ENCODE assay signal across 11 cellular contexts in genomic region chr15:72184165-72184811, GRCh38. TPM values are rescaled to one million over a fixed set of nuclear protein-coding genes. Genes with fewer than 3 reads are reported as not detected.
DNase-seq lines count a peak whose midpoint lies in the region; ATAC-seq and TF ChIP-seq lines count a peak whose summit lies in the region.
"Had no signal": no experiment of that assay in that cellular context is flagged by ENCODE, and none has a peak within 500 bp of the region (broad histone marks: within the 10 kb centered on the region; RNA-seq: fewer than 3 reads in every experiment).

No MANE protein-coding gene starts in this region.

- WGBS in body of pancreas, 2 donors, result 4 to 13% methylated on average over 11 to 34 of the region's 34 CpGs

- no peak overlapping the region for H3K27ac Mint-ChIP-seq in osteocyte (ENCODE audit: unreplicated experiment)

- TF ChIP-seq POLR2A in body of pancreas (IDR thresholded peaks at IDR 0.05), result peak in 1 of 3 donors; percentile 9

- no peak overlapping the region for H3K4me3 Mint-ChIP-seq in osteocyte (ENCODE audit: unreplicated experiment)

- H3K27ac ChIP-seq in HEK293 (ENCODE audit: extremely low read depth, low read depth, low read length) (peak overlapping the region; percentile 31; the same call in 1 of the 2 replicates), body of pancreas (no peak overlapping the region), skin epidermis (peak overlapping the region in 1 of 21 experiments; percentile 9)

- H3K27me3 ChIP-seq in body of pancreas, result no peaks in the 10 kb centered on the region

- H3K36me3 ChIP-seq in HEK293 (ENCODE audit: control insufficient read depth in 2 of 2, insufficient read depth in 1 of 2, low read length in 2 of 2) (no peaks in the 10 kb centered on the region), body of pancreas (replicated peaks in 1 of 2; ENCODE audit: insufficient read depth in 1 of 2, low read depth in 2 of 2) (no peaks in the 10 kb centered on the region)

- peaks cover 6% of the 10 kb centered on the region; the same call in 1 of the 2 replicates for H3K4me1 ChIP-seq in HEK293 (ENCODE audit: control insufficient read depth, insufficient read depth, low read length)
- H3K4me1 ChIP-seq in body of pancreas, result peaks cover 8% of the 10 kb centered on the region

- H3K36me3 Mint-ChIP-seq in osteocyte (ENCODE audit: unreplicated experiment), result no peaks in the 10 kb centered on the region

- peaks cover 3% of the 10 kb centered on the region for H3K4me1 Mint-ChIP-seq in osteocyte (ENCODE audit: unreplicated experiment)

- H3K4me3 ChIP-seq in HEK293 (ENCODE audit: low read depth, low read length), result peak overlapping the region; percentile 9
- H3K4me3 ChIP-seq in body of pancreas, result no peak overlapping the region
- H3K4me3 ChIP-seq in skin epidermis, result peak overlapping the region in 4 of 7 experiments; percentile 15 to 36 (median 21)
- H3K4me3 ChIP-seq: GM12878 had no signal

- no peak for TF ChIP-seq CTCF in HEK293 (tag by site-specific recombination; IDR thresholded peaks at IDR 0.05)
- TF ChIP-seq CTCF in body of pancreas (IDR thresholded peaks at IDR 0.05), result no peak
- no peak for TF ChIP-seq CTCF in osteocyte (IDR thresholded peaks at IDR 0.05)

- POLR2A ChIA-PET in HEK293 (lab: Yijun Ruan, JAX), result interaction anchor here (0.6 kb wide), 1 partner anchor 441 kb away, joined by 3 read pairs; no protein-coding TSS in a partner anchor

- peak; percentile 78 for ATAC-seq in body of pancreas
- ATAC-seq in GM18870 (IDR thresholded peaks at IDR 0.05; ENCODE audit: unreplicated experiment), result no peak
- ATAC-seq: GM12878 had no signal

- intact Hi-C loops in body of pancreas (cut with DNase I), result no loop called here

- no peaks in the 10 kb centered on the region for H3K9me3 Mint-ChIP-seq in osteocyte (ENCODE audit: unreplicated experiment)

- CTCF ChIA-PET in HEK293 (lab: Yijun Ruan, JAX), result interaction anchor here (0.6 to 1.4 kb wide), 4 partner anchors 12 to 563 kb away, joined by 3 to 10 read pairs (median 5); no protein-coding TSS in a partner anchor

- H3K27me3 Mint-ChIP-seq in osteocyte (ENCODE audit: unreplicated experiment), result peaks cover 28% of the 10 kb centered on the region

- H3K9me3 ChIP-seq in HEK293 (ENCODE audit: control insufficient read depth, insufficient read depth, low read depth, low read length), result no peaks in the 10 kb centered on the region
- H3K9me3 ChIP-seq in body of pancreas, result no peaks in the 10 kb centered on the region

- DNase-seq in body of pancreas (peak in 3 of 4 donors; percentile 20 to 51 (median 30)), iPS-NIHi7 (ENCODE audit: extremely low spot score) (peak; percentile 72), globus pallidus (ENCODE audit: low spot score) (no peak), osteocyte (ENCODE audit: extremely low spot score, unreplicated experiment) (no peak), NCI-H2196 (lab: John Stamatoyannopoulos, UW; ENCODE audit: unreplicated experiment) (no peak)
- DNase-seq: occipital lobe had no signal

TF ChIP-seq in HEK293, 187 proteins besides CTCF, POLR2A, EP300 and RAD21 (continues in another document):
- TF ChIP-seq KLF16 (tag by site-specific recombination; IDR thresholded peaks at IDR 0.05), result no peak
- TF ChIP-seq GLIS1 (tag by site-specific recombination; IDR thresholded peaks at IDR 0.05), result peak; percentile 89
- no peak for TF ChIP-seq ZFP3 (tag by site-specific recombination; IDR thresholded peaks at IDR 0.05; ENCODE audit: low read depth)
- no peak for TF ChIP-seq ZFP37 (tag by site-specific recombination; IDR thresholded peaks at IDR 0.05)
- TF ChIP-seq ZNF404 (tag by site-specific recombination; IDR thresholded peaks at IDR 0.05), result no peak
- TF ChIP-seq ZNF335 (tag by site-specific recombination; conservative IDR thresholded peaks at IDR 0.05), result peak; percentile 35; the same call in 1 of the 2 replicates
- no peak for TF ChIP-seq ZBTB44 (tag by site-specific recombination; IDR thresholded peaks at IDR 0.05)
- TF ChIP-seq ZNF514 (tag by site-specific recombination; IDR thresholded peaks at IDR 0.05), result no peak
- no peak for TF ChIP-seq ZEB2 (tag by site-specific recombination; IDR thresholded peaks at IDR 0.05)
- TF ChIP-seq ZNF558 (tag by site-specific recombination; IDR thresholded peaks at IDR 0.05), result no peak
- TF ChIP-seq ZNF239 (tag by site-specific recombination; IDR thresholded peaks at IDR 0.05), result no peak
- no peak for TF ChIP-seq SETDB1 (IDR thresholded peaks at IDR 0.05; ENCODE audit: insufficient read length, low read length)
- no peak for TF ChIP-seq PRDM6 (tag by site-specific recombination; IDR thresholded peaks at IDR 0.05)
- TF ChIP-seq ZNF2 (tag by site-specific recombination; IDR thresholded peaks at IDR 0.05), result no peak
- TF ChIP-seq ZNF366 (tag by site-specific recombination; conservative IDR thresholded peaks at IDR 0.05), result no peak
- peak; percentile 86 for TF ChIP-seq ZNF449 (tag by site-specific recombination; IDR thresholded peaks at IDR 0.05)
- no peak for TF ChIP-seq ZBTB10 (tag by site-specific recombination; IDR thresholded peaks at IDR 0.05)
- TF ChIP-seq ZNF677 (tag by site-specific recombination; IDR thresholded peaks at IDR 0.05), result 0 out of 2 replicates have a peak, but pooled peaks have one; percentile 3
- TF ChIP-seq PBX3 (CRISPR knock-in tag; IDR thresholded peaks at IDR 0.05), result peak; percentile 71; the same call in 1 of the 2 replicates

RNA-seq across cellular contexts. Expression of gene GRAMD2A, which starts 13.3 kb away (rescaled TPM):
- total RNA-seq in body of pancreas (under 1 TPM in 1 of 2 donors, not detected in 1; 0.26 TPM), osteocyte (0.47 TPM in 1 of 2 replicates, not detected in the other)
- total RNA-seq: GM12878; T-helper 2 cell treated with Interferon-gamma antibody and Interleukin-4, amounts not matched to agents 100 ng/mL and 5 ng/mL, for 36 hours had no signal

RNA-seq across cellular contexts. Expression of gene PKM, which starts 46.7 kb away (rescaled TPM):
- total RNA-seq in body of pancreas (100 to 1,000 TPM in 1 of 2 donors, 10 to 100 TPM in 1; 96.9 to 105 TPM), osteocyte (602 and 617 TPM in 2 replicates)

Comparison
In these comparisons a context has a peak if more than half of its experiments do, and no peak if none do; other contexts are left out.
1. H3K4me3 ChIP-seq: peak in HEK293 (single experiment) and skin epidermis (4 of 7); none in body of pancreas (0 of 2).
2. DNase-seq: peak in body of pancreas (3 of 4) and iPS-NIHi7 (single experiment); none in globus pallidus (single experiment), osteocyte (single experiment) and NCI-H2196 (single experiment).